13 cellular contexts compared by ENCODE assay signal in the genomic region with DNA sequence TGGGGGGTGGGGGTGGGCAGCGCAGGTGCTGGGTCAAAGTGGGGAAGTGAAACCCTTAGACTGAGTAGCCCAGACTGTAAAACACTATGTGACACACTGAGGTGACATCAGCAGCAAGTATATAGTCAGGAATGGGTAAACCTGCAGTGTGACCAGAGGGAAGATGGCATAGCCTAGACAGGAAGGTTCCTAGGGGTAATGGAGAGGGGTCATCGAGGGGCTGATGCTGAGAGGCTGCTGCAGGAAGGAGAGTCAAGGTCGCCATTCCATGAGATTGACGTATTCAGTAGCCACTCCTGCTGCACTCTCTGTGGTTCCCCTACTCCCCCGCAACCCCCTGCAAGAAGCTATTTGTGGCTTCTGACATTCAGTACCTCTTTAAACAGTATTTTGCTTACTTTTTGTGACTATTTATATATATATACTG.
A peak's percentile ranks its signal among the peaks of the same experiment; 100 is the strongest.
DNase-seq lines count a peak whose midpoint lies in the region; ATAC-seq and TF ChIP-seq lines count a peak whose summit lies in the region.
"Had no signal": no experiment of that assay in that cellular context is flagged by ENCODE, and none has a peak within 500 bp of the region (broad histone marks: within the 10 kb centered on the region; RNA-seq: fewer than 3 reads in every experiment).

No MANE protein-coding gene starts in this region.

- no peak for TF ChIP-seq CTCF in GM10266 (IDR thresholded peaks at IDR 0.05; ENCODE audit: control insufficient read depth, insufficient read depth, low read depth, missing control alignments)

- DNase-seq in GM10266 (ENCODE audit: extremely low spot score) (peak; percentile 9), NCI-H2227 treated with DMSO at 0.1 percent for 48 hours (lab: John Stamatoyannopoulos, UW) (no peak), NCI-H2029 treated with DMSO at 0.1 percent for 48 hours (lab: John Stamatoyannopoulos, UW) (no peak)
- DNase-seq in stimulated activated CD4-positive, alpha-beta T cell treated with anti-CD3 and anti-CD28 coated beads, Interleukin-12 subunit alpha, Interleukin-12 subunit beta, amount 100 ng/mL, for 4 hours, result no peak
- DNase-seq: ACHN, natural killer cell, NCI-H2081, small intestine, uterus had no signal

- ATAC-seq in GM19328 (IDR thresholded peaks at IDR 0.05; ENCODE audit: unreplicated experiment) (peak; percentile 95), HG02759 (IDR thresholded peaks at IDR 0.05; ENCODE audit: unreplicated experiment) (peak; percentile 92), HG03439 (IDR thresholded peaks at IDR 0.05; ENCODE audit: unreplicated experiment) (peak; percentile 98), SK-N-SH treated with all-trans-retinoic acid at 6 μM for 48 hours (no peak)
- ATAC-seq: natural killer cell had no signal

TF ChIP-seq in SK-N-SH treated with all-trans-retinoic acid at 6 μM for 48 hours, 23 proteins besides CTCF, POLR2A, EP300 and RAD21:
- TF ChIP-seq, protein P1, sequence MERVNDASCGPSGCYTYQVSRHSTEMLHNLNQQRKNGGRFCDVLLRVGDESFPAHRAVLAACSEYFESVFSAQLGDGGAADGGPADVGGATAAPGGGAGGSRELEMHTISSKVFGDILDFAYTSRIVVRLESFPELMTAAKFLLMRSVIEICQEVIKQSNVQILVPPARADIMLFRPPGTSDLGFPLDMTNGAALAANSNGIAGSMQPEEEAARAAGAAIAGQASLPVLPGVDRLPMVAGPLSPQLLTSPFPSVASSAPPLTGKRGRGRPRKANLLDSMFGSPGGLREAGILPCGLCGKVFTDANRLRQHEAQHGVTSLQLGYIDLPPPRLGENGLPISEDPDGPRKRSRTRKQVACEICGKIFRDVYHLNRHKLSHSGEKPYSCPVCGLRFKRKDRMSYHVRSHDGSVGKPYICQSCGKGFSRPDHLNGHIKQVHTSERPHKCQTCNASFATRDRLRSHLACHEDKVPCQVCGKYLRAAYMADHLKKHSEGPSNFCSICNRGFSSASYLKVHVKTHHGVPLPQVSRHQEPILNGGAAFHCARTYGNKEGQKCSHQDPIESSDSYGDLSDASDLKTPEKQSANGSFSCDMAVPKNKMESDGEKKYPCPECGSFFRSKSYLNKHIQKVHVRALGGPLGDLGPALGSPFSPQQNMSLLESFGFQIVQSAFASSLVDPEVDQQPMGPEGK (CRISPR knock-in tag; IDR thresholded peaks at IDR 0.05; ENCODE audit: borderline replicate concordance), result no peak
- TF ChIP-seq ZNF565 (CRISPR knock-in tag; conservative IDR thresholded peaks at IDR 0.05; ENCODE audit: low read depth), result no peak
- TF ChIP-seq ISL1 (CRISPR knock-in tag; IDR thresholded peaks at IDR 0.05), result no peak
- no peak for TF ChIP-seq ZFP30 (CRISPR knock-in tag; IDR thresholded peaks at IDR 0.05)
- TF ChIP-seq, protein P2, sequence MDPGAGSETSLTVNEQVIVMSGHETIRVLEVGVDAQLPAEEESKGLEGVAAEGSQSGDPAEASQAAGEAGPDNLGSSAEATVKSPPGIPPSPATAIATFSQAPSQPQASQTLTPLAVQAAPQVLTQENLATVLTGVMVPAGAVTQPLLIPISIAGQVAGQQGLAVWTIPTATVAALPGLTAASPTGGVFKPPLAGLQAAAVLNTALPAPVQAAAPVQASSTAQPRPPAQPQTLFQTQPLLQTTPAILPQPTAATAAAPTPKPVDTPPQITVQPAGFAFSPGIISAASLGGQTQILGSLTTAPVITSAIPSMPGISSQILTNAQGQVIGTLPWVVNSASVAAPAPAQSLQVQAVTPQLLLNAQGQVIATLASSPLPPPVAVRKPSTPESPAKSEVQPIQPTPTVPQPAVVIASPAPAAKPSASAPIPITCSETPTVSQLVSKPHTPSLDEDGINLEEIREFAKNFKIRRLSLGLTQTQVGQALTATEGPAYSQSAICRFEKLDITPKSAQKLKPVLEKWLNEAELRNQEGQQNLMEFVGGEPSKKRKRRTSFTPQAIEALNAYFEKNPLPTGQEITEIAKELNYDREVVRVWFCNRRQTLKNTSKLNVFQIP (CRISPR knock-in tag; IDR thresholded peaks at IDR 0.05; ENCODE audit: borderline replicate concordance, low read depth), result no peak
- TF ChIP-seq ZFP3 (CRISPR knock-in tag; IDR thresholded peaks at IDR 0.05), result no peak
- no peak for TF ChIP-seq BACH2 (CRISPR knock-in tag; IDR thresholded peaks at IDR 0.05; ENCODE audit: borderline replicate concordance)
- TF ChIP-seq, protein P3, sequence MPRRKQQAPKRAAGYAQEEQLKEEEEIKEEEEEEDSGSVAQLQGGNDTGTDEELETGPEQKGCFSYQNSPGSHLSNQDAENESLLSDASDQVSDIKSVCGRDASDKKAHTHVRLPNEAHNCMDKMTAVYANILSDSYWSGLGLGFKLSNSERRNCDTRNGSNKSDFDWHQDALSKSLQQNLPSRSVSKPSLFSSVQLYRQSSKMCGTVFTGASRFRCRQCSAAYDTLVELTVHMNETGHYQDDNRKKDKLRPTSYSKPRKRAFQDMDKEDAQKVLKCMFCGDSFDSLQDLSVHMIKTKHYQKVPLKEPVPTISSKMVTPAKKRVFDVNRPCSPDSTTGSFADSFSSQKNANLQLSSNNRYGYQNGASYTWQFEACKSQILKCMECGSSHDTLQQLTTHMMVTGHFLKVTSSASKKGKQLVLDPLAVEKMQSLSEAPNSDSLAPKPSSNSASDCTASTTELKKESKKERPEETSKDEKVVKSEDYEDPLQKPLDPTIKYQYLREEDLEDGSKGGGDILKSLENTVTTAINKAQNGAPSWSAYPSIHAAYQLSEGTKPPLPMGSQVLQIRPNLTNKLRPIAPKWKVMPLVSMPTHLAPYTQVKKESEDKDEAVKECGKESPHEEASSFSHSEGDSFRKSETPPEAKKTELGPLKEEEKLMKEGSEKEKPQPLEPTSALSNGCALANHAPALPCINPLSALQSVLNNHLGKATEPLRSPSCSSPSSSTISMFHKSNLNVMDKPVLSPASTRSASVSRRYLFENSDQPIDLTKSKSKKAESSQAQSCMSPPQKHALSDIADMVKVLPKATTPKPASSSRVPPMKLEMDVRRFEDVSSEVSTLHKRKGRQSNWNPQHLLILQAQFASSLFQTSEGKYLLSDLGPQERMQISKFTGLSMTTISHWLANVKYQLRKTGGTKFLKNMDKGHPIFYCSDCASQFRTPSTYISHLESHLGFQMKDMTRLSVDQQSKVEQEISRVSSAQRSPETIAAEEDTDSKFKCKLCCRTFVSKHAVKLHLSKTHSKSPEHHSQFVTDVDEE (CRISPR knock-in tag; IDR thresholded peaks at IDR 0.05), result no peak
- no peak for TF ChIP-seq SNAI2 (CRISPR knock-in tag; IDR thresholded peaks at IDR 0.05)
- TF ChIP-seq, protein P4, sequence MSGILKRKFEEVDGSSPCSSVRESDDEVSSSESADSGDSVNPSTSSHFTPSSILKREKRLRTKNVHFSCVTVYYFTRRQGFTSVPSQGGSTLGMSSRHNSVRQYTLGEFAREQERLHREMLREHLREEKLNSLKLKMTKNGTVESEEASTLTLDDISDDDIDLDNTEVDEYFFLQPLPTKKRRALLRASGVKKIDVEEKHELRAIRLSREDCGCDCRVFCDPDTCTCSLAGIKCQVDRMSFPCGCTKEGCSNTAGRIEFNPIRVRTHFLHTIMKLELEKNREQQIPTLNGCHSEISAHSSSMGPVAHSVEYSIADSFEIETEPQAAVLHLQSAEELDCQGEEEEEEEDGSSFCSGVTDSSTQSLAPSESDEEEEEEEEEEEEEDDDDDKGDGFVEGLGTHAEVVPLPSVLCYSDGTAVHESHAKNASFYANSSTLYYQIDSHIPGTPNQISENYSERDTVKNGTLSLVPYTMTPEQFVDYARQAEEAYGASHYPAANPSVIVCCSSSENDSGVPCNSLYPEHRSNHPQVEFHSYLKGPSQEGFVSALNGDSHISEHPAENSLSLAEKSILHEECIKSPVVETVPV (CRISPR knock-in tag; IDR thresholded peaks at IDR 0.05), result no peak
- TF ChIP-seq ZC3H10 (CRISPR knock-in tag; IDR thresholded peaks at IDR 0.05), result no peak
- no peak for TF ChIP-seq RARB (CRISPR knock-in tag; IDR thresholded peaks at IDR 0.05)
- TF ChIP-seq, protein P5, sequence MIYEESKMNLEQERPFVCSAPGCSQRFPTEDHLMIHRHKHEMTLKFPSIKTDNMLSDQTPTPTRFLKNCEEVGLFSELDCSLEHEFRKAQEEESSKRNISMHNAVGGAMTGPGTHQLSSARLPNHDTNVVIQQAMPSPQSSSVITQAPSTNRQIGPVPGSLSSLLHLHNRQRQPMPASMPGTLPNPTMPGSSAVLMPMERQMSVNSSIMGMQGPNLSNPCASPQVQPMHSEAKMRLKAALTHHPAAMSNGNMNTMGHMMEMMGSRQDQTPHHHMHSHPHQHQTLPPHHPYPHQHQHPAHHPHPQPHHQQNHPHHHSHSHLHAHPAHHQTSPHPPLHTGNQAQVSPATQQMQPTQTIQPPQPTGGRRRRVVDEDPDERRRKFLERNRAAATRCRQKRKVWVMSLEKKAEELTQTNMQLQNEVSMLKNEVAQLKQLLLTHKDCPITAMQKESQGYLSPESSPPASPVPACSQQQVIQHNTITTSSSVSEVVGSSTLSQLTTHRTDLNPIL (CRISPR knock-in tag; IDR thresholded peaks at IDR 0.05; ENCODE audit: low read depth), result no peak
- TF ChIP-seq ZNF8 (CRISPR knock-in tag; IDR thresholded peaks at IDR 0.05), result no peak
- no peak for TF ChIP-seq GLIS3 (CRISPR knock-in tag; IDR thresholded peaks at IDR 0.05)
- no peak for TF ChIP-seq ZNF70 (CRISPR knock-in tag; IDR thresholded peaks at IDR 0.05)
